ENCODE assay signal across 9 cellular contexts in the genomic region with DNA sequence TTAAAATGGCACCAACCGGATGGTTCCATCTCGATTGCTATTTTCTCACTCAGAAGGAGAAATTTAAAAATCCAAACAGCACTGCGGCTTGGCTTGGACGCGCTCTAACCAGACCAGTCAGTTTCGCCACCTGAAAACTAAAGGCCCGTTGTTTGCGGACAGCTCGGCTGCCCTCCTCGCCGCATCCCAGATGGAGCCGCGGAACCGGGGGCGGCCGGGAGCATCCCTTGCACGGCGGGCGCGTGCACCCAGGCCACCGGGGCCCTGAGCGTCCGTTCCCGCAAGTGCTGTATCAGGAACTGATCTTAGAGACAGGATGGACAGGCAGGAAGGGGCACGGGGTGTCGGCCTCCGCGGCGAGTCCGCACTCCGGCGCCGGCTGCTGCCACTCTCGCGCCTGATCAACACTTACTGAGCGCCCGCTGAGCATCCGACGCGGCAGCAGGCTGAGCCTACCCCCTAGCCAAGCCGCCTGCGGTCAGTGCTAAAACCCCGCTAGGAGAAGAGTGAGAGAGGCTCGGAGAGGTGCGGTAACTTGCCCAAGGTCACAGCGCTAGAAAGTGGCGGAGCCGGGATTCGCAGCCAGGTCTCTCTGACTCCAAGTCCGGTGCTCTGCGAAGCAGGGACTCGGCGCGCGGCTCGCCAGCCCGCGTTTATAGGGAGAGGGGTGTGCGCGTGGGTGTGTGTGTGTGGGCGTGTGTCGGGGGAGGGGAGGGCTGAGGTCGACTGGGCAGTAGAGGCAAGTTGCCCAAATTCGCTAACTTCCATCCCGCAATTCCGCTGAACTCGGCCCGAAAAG. TPM values are rescaled to one million over a fixed set of nuclear protein-coding genes. Genes with fewer than 3 reads are reported as not detected.
DNase-seq lines count a peak whose midpoint lies in the region; ATAC-seq, FAIRE-seq and TF ChIP-seq lines count a peak whose summit lies in the region.
"Had no signal": no experiment of that assay in that cellular context is flagged by ENCODE, and none has a peak within 500 bp of the region (broad histone marks: within the 10 kb centered on the region; RNA-seq: fewer than 3 reads in every experiment).

A gene with protein sequence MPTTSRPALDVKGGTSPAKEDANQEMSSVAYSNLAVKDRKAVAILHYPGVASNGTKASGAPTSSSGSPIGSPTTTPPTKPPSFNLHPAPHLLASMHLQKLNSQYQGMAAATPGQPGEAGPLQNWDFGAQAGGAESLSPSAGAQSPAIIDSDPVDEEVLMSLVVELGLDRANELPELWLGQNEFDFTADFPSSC (minus strand): TSS at position 629 of the 799 bp plus-strand sequence. CDS start 3,045 bp downstream, outside the sequence.

- intact Hi-C loops in endothelial cell of umbilical vein (cut with micrococcal nuclease), result loop anchor here (2.0 kb wide), 1 partner anchor 29 kb away; a partner anchor contains a TSS

- no peak within 1 kb of the TSS for H3K27ac Mint-ChIP-seq in T-helper 17 cell
- H3K27ac Mint-ChIP-seq in osteocyte (ENCODE audit: unreplicated experiment), result no peak within 1 kb of the TSS

- dilution Hi-C loops in endothelial cell of umbilical vein (cut with MboI; ENCODE audit: extremely low pct_ligation_motif_present, low sequenced_read_pairs), result no loop called here

- H3K4me1 ChIP-seq in endothelial cell of umbilical vein (ENCODE audit: control insufficient read depth, extremely low read depth, insufficient read depth, low read length), result peaks cover 22% of the 10 kb centered on the region

- H3K9me1 ChIP-seq in endothelial cell of umbilical vein (replicated peaks; ENCODE audit: control insufficient read depth, extremely low read depth, insufficient read depth, low read length), result no peaks in the 10 kb centered on the region

- peak within 1 kb of the TSS; percentile 58 for H3K4me2 ChIP-seq in endothelial cell of umbilical vein (ENCODE audit: insufficient read depth, low read length)

- H3K36me3 Mint-ChIP-seq in T-helper 17 cell (ENCODE audit: low read depth) (no peaks in the 10 kb centered on the region), osteocyte (ENCODE audit: unreplicated experiment) (peaks cover 4% of the 10 kb centered on the region)

- POLR2A ChIA-PET in endothelial cell of umbilical vein (lab: Charles Lee), result no interaction called here

- TF ChIP-seq CTCF in endothelial cell of umbilical vein (IDR thresholded peaks at IDR 0.05; ENCODE audit: extremely low read depth in 1 of 2, insufficient read depth in 1 of 2, low read depth in 1 of 2, low read length in 2 of 2) (no peak), osteocyte (IDR thresholded peaks at IDR 0.05) (no peak)

- H3K4me3 ChIP-seq in endothelial cell of umbilical vein (replicated peaks in 1 of 3; ENCODE audit: insufficient read depth in 1 of 3, low read depth in 1 of 3, low read length in 3 of 3), result peak within 1 kb of the TSS; percentile 20 to 43 (median 37)

- no peak within 1 kb of the TSS for H3K27ac ChIP-seq in endothelial cell of umbilical vein (ENCODE audit: insufficient read depth, low read depth, low read length)

- H3K4me3 Mint-ChIP-seq in T-helper 17 cell (peak within 1 kb of the TSS; percentile 91), osteocyte (ENCODE audit: unreplicated experiment) (peak within 1 kb of the TSS; percentile 81)

- H3K27me3 ChIP-seq in endothelial cell of umbilical vein (ENCODE audit: control insufficient read depth in 2 of 2, insufficient read depth in 2 of 2, low read length in 2 of 2), result peaks cover 49 to 69% of the 10 kb centered on the region in 2 experiments

- H3K9me3 ChIP-seq in T-helper 17 cell (ENCODE audit: control insufficient read depth, low read length, poor library complexity, severe bottlenecking), result no peaks in the 10 kb centered on the region
- no peaks in the 10 kb centered on the region for H3K9me3 ChIP-seq in endothelial cell of umbilical vein (replicated peaks; ENCODE audit: control insufficient read depth, insufficient read depth, low read length)

- H3K27me3 Mint-ChIP-seq in T-helper 17 cell, result peaks cover 47% of the 10 kb centered on the region
- peaks cover 31% of the 10 kb centered on the region for H3K27me3 Mint-ChIP-seq in osteocyte (ENCODE audit: unreplicated experiment)

- no peaks in the 10 kb centered on the region for H3K79me2 ChIP-seq in endothelial cell of umbilical vein (ENCODE audit: control insufficient read depth, insufficient read depth, low read length)

- H3K36me3 ChIP-seq in endothelial cell of umbilical vein (ENCODE audit: control insufficient read depth in 2 of 2, extremely low read depth in 1 of 2, insufficient read depth in 2 of 2, low read length in 2 of 2), result no peaks in the 10 kb centered on the region

- peak; percentile 82 for FAIRE-seq in endothelial cell of umbilical vein (lab: Jason Lieb, UNC)
- FAIRE-seq: G401.6 had no signal

- DNase-seq in NCI-H524 (lab: John Stamatoyannopoulos, UW), result peak; percentile 24 to 36
- no peak for DNase-seq in NCI-H524 treated with DMSO at 0.1 percent for 48 hours (lab: John Stamatoyannopoulos, UW)
- DNase-seq in T-helper 17 cell, result peak in 1 of 3 donors; percentile 14
- DNase-seq in endothelial cell of umbilical vein (ENCODE audit: low read depth, low spot score), result no peak
- DNase-seq in osteocyte (ENCODE audit: extremely low spot score, unreplicated experiment), result peak; percentile 83
- DNase-seq in stimulated activated CD4-positive, alpha-beta T cell treated with anti-CD3 and anti-CD28 coated beads, Interleukin-4, amount 100 ng/mL, for 24 hours, result no peak

- TF ChIP-seq POLR2A in endothelial cell of umbilical vein (IDR thresholded peaks at IDR 0.05; ENCODE audit: low read depth, low read length), result no peak

- no peaks in the 10 kb centered on the region for H3K9me3 Mint-ChIP-seq in osteocyte (ENCODE audit: unreplicated experiment)

- peak; percentile 32 for ATAC-seq in T-helper 17 cell
- no peak for ATAC-seq in HG02759 (IDR thresholded peaks at IDR 0.05; ENCODE audit: unreplicated experiment)
- ATAC-seq in GM21717 (IDR thresholded peaks at IDR 0.05; ENCODE audit: unreplicated experiment), result no peak

- no peaks in the 10 kb centered on the region for H4K20me1 ChIP-seq in endothelial cell of umbilical vein (replicated peaks; ENCODE audit: control insufficient read depth, extremely low read depth, insufficient read depth, low read length)

- peak within 1 kb of the TSS; percentile 39 for H2AFZ ChIP-seq in endothelial cell of umbilical vein (ENCODE audit: low read depth, low read length)

- BruUV-seq in endothelial cell of umbilical vein (replicated peaks; lab: Mats Ljungman, UMichigan), result no TSS peak

- CTCF ChIA-PET in endothelial cell of umbilical vein (lab: Charles Lee), result interaction anchor here (1.6 kb wide), 1 partner anchor 28 kb away, joined by 5 read pairs; a partner anchor contains a TSS

- H3K4me1 Mint-ChIP-seq in T-helper 17 cell (peaks cover 14% of the 10 kb centered on the region), osteocyte (ENCODE audit: unreplicated experiment) (peaks cover 23% of the 10 kb centered on the region)

- no peak within 1 kb of the TSS for H3K9ac ChIP-seq in endothelial cell of umbilical vein (replicated peaks; ENCODE audit: extremely low read depth, insufficient read depth, low read length)

TF ChIP-seq in endothelial cell of umbilical vein, 7 proteins besides CTCF, POLR2A, EP300 and RAD21:
- peak; percentile 83 for TF ChIP-seq EZH2 (IDR thresholded peaks at IDR 0.05; ENCODE audit: borderline replicate concordance, low read depth, low read length, severe bottlenecking)
- no peak for TF ChIP-seq JUN (IDR thresholded peaks at IDR 0.05; ENCODE audit: borderline replicate concordance, insufficient read depth, insufficient read length, low read depth)

RNA-seq across cellular contexts. Expression of the gene that starts here (rescaled TPM):
- 1 to 10 TPM in 1 of 2 donors, not detected in 1; 1.5 TPM for total RNA-seq in T-helper 17 cell
- 0.83 TPM in 1 of 2 replicates, not detected in the other for total RNA-seq in endothelial cell of umbilical vein
- polyA plus RNA-seq in endothelial cell of umbilical vein, result not detected in 2 replicates
- polyA plus RNA-seq in endothelial cell of umbilical vein (2011; cell fraction: cytosol; rRNA removed), result not detected in 2 replicates
- polyA plus RNA-seq in endothelial cell of umbilical vein (2011; cell fraction: nucleus; rRNA removed), result 0.24 and 0.64 TPM in 2 replicates
- polyA plus RNA-seq in endothelial cell of umbilical vein (2012), result not detected in 2 replicates
- not detected in 2 replicates for polyA minus RNA-seq in endothelial cell of umbilical vein
- not detected for polyA minus RNA-seq in endothelial cell of umbilical vein (2011; cell fraction: cytosol; rRNA and poly(A)+ RNA removed)
- not detected in 2 replicates for polyA minus RNA-seq in endothelial cell of umbilical vein (2011; cell fraction: nucleus; rRNA and poly(A)+ RNA removed)
- 1.1 TPM in 1 of 2 replicates, not detected in the other for total RNA-seq in osteocyte

Comparison
In these comparisons a context has a peak if more than half of its experiments do, and no peak if none do; other contexts are left out.
1. DNase-seq: peak in NCI-H524 (2 of 2) and osteocyte (single experiment); none in NCI-H524 treated with DMSO at 0.1 percent for 48 hours (single experiment), endothelial cell of umbilical vein (single experiment) and stimulated activated CD4-positive, alpha-beta T cell treated with anti-CD3 and anti-CD28 coated beads, Interleukin-4, amount 100 ng/mL, for 24 hours (single experiment).